29 cellular contexts compared by ENCODE assay signal in genomic region chr5:14195588-14195987, GRCh38. TPM values are rescaled to one million over a fixed set of nuclear protein-coding genes. Genes with fewer than 3 reads are reported as not detected.
DNase-seq lines count a peak whose midpoint lies in the region; ATAC-seq and TF ChIP-seq lines count a peak whose summit lies in the region.
"Had no signal": no experiment of that assay in that cellular context is flagged by ENCODE, and none has a peak within 500 bp of the region (broad histone marks: within the 10 kb centered on the region; RNA-seq: fewer than 3 reads in every experiment).

No MANE protein-coding gene starts in this region.

- H3K9me3 Mint-ChIP-seq in IgD-negative memory B cell (no peaks in the 10 kb centered on the region), WTC11 (no peaks in the 10 kb centered on the region)
- H3K9me3 Mint-ChIP-seq: CD14-positive monocyte had no signal

- H2BK5ac ChIP-seq in mesendoderm (ENCODE audit: low read length) = no peak overlapping the region

- H3K4me1 ChIP-seq in mesendoderm (ENCODE audit: control insufficient read depth, low read depth, low read length) = peaks cover 2% of the 10 kb centered on the region

- H3K4ac ChIP-seq in mesendoderm (ENCODE audit: low read depth, low read length) = no peak overlapping the region

- no peak overlapping the region for H2BK15ac ChIP-seq in mesendoderm (replicated peaks; ENCODE audit: low read depth)

- H3K56ac ChIP-seq in mesendoderm (ENCODE audit: low read length) = no peak overlapping the region

- WGBS in mesendoderm (ENCODE audit: extremely low coverage, insufficient coverage, low lambda C conversion rate) = no CpG with 5 or more reads among the region's 5 CpGs

- peaks cover 19% of the 10 kb centered on the region for H3K79me1 ChIP-seq in mesendoderm (ENCODE audit: low read length)

- H4K8ac ChIP-seq in mesendoderm (ENCODE audit: low read depth, low read length) = no peak overlapping the region

- no peak overlapping the region for H3K4me3 Mint-ChIP-seq in IgD-negative memory B cell
- H3K4me3 Mint-ChIP-seq in WTC11 = no peak overlapping the region
- H3K4me3 Mint-ChIP-seq: CD14-positive monocyte; CD8-positive, alpha-beta memory T cell had no signal

- H3K4me1 Mint-ChIP-seq in IgD-negative memory B cell (peaks cover 36 to 50% (median 45%) of the 10 kb centered on the region in 3 donors), WTC11 (peaks cover 45% of the 10 kb centered on the region)
- H3K4me1 Mint-ChIP-seq: CD8-positive, alpha-beta memory T cell had no signal

- H3K4me3 ChIP-seq in mesendoderm (ENCODE audit: low read length) = no peak overlapping the region
- H3K4me3 ChIP-seq: GM12878, SJCRH30 had no signal

- no peak overlapping the region for H2BK120ac ChIP-seq in mesendoderm (ENCODE audit: low read depth, low read length)

- POLR2A ChIA-PET in WTC11 (lab: Charles Lee) = no interaction called here

- H3K36me3 ChIP-seq in mesendoderm (ENCODE audit: control insufficient read depth, insufficient read depth, low read length) = no peaks in the 10 kb centered on the region
- H3K36me3 ChIP-seq: BE2C, SJCRH30 had no signal

- peak overlapping the region in 2 of 3 donors; percentile 25 to 58 for H3K27ac Mint-ChIP-seq in IgD-negative memory B cell
- H3K27ac Mint-ChIP-seq in WTC11 = peak overlapping the region; percentile 69
- H3K27ac Mint-ChIP-seq: CD8-positive, alpha-beta memory T cell had no signal

- no peaks in the 10 kb centered on the region for H3K27me3 ChIP-seq in mesendoderm (ENCODE audit: insufficient read depth, low read length, poor library complexity)
- H3K27me3 ChIP-seq: BE2C, SJCRH30 had no signal

- peaks cover 75% of the 10 kb centered on the region for H3K79me2 ChIP-seq in mesendoderm (ENCODE audit: control insufficient read depth, insufficient read depth, low read length)

- H2AK5ac ChIP-seq in mesendoderm (ENCODE audit: low read length) = no peak overlapping the region

- no peak overlapping the region for H4K5ac ChIP-seq in mesendoderm (ENCODE audit: low read length)

- H3K23ac ChIP-seq in mesendoderm (ENCODE audit: low read length) = no peak overlapping the region

- DNase-seq in WTC11 (ENCODE audit: low spot score) = no peak
- DNase-seq in mesendoderm = no peak
- no peak for DNase-seq in hepatic stellate cell (ENCODE audit: low spot score)
- DNase-seq: ACHN; BE2C; CD8-positive, alpha-beta memory T cell; DMS 273 treated with DMSO at 0.1 percent for 48 hours; DMS79; EL; GDM1; H7; KBM-7; MV-4-11; NCI-H146; NCI-H1930; NCI-H2107; NCI-H524; NCI-H774; PC-3; SJCRH30; T-helper 1 cell had no signal

- no peaks in the 10 kb centered on the region for H3K27me3 Mint-ChIP-seq in IgD-negative memory B cell
- H3K27me3 Mint-ChIP-seq in WTC11 (ENCODE audit: low read depth) = no peaks in the 10 kb centered on the region

- H3K18ac ChIP-seq in mesendoderm (ENCODE audit: low read length) = peak overlapping the region; percentile 68

- CTCF ChIA-PET in WTC11 (lab: Charles Lee) = no interaction called here

- H3K27ac ChIP-seq in mesendoderm (ENCODE audit: low read depth, low read length) = no peak overlapping the region
- H3K27ac ChIP-seq: SJCRH30 had no signal

- H3K36me3 Mint-ChIP-seq in IgD-negative memory B cell (peaks cover 4% of the 10 kb centered on the region), WTC11 (no peaks in the 10 kb centered on the region)

- H3K9ac ChIP-seq in mesendoderm (ENCODE audit: low read length) = no peak overlapping the region

- no peak for TF ChIP-seq CTCF in WTC11 (IDR thresholded peaks at IDR 0.05)

- H3K4me2 ChIP-seq in mesendoderm (ENCODE audit: low read length) = no peak overlapping the region

- ATAC-seq in WTC11 (no peak), HG03159 (IDR thresholded peaks at IDR 0.05; ENCODE audit: unreplicated experiment) (no peak), HG02885 (IDR thresholded peaks at IDR 0.05; ENCODE audit: poor library complexity, unreplicated experiment) (no peak), HG03135 (IDR thresholded peaks at IDR 0.05; ENCODE audit: unreplicated experiment) (no peak)
- ATAC-seq: GM12878, HepG2, PC-3, Right ventricle myocardium inferior had no signal

TF ChIP-seq in WTC11, 78 proteins besides CTCF, POLR2A, EP300 and RAD21:
- TF ChIP-seq CREM (CRISPR knock-in tag; IDR thresholded peaks at IDR 0.05) (no peak), TP53 (CRISPR knock-in tag; IDR thresholded peaks at IDR 0.05) (no peak), ATF1 (CRISPR knock-in tag; IDR thresholded peaks at IDR 0.05) (no peak), ZNF416 (CRISPR knock-in tag; IDR thresholded peaks at IDR 0.05) (no peak), SP1 (CRISPR knock-in tag; conservative IDR thresholded peaks at IDR 0.05) (no peak), ESRRA (CRISPR knock-in tag; IDR thresholded peaks at IDR 0.05; ENCODE audit: borderline replicate concordance) (no peak)

RNA-seq across cellular contexts. Expression of gene TRIO, which starts 52.4 kb away (rescaled TPM):
- polyA plus RNA-seq in IgD-negative memory B cell = 8.5 TPM
- total RNA-seq in WTC11 (2021) = 69.2 to 88.8 TPM (median 73.5 TPM) in 3 replicates
- polyA plus RNA-seq in mesendoderm (2013, experiment 1 of 2) = 32.6 TPM
- polyA plus RNA-seq in mesendoderm (2013, experiment 2 of 2) = 32.2 TPM
